ENCODE assay signal across 12 cellular contexts in genomic region chr20:41482647-41483552, GRCh38.
DNase-seq lines count a peak whose midpoint lies in the region; ATAC-seq, FAIRE-seq and TF ChIP-seq lines count a peak whose summit lies in the region.
"Had no signal": no experiment of that assay in that cellular context is flagged by ENCODE, and none has a peak within 500 bp of the region (broad histone marks: within the 10 kb centered on the region; RNA-seq: fewer than 3 reads in every experiment).

No MANE protein-coding gene starts in this region.

- no peak overlapping the region for H3K4me3 ChIP-seq in SK-N-MC
- H3K4me3 ChIP-seq in fibroblast of lung (replicated peaks in 1 of 4; ENCODE audit: control extremely low read depth in 1 of 4, insufficient read depth in 1 of 4, low read depth in 3 of 4, low read length in 4 of 4): no peak overlapping the region
- no peak overlapping the region for H3K4me3 ChIP-seq in skeletal muscle cell (ENCODE audit: low read depth, low read length)
- H3K4me3 ChIP-seq in HepG2 (replicated peaks in 1 of 3; ENCODE audit: insufficient read depth in 1 of 3, low read depth in 2 of 3, low read length in 3 of 3): no peak overlapping the region
- H3K4me3 ChIP-seq: cardiac muscle cell had no signal

- ATAC-seq in GM21515 (IDR thresholded peaks at IDR 0.05; ENCODE audit: unreplicated experiment): no peak
- ATAC-seq in HepG2: no peak

- POLR2A ChIA-PET in HepG2 (lab: Yijun Ruan, JAX): no interaction called here

- H3K4me1 ChIP-seq in fibroblast of lung (ENCODE audit: control insufficient read depth, extremely low read depth, insufficient read depth, low read length) (peaks cover 4% of the 10 kb centered on the region), HepG2 (ENCODE audit: insufficient read depth, low read length) (no peaks in the 10 kb centered on the region)

- H3K36me3 ChIP-seq in SK-N-MC (ENCODE audit: insufficient read depth, low read length) (peaks cover 78% of the 10 kb centered on the region), fibroblast of lung (ENCODE audit: control insufficient read depth, insufficient read depth, low read length) (no peaks in the 10 kb centered on the region), HepG2 (replicated peaks in 1 of 2; ENCODE audit: control insufficient read depth in 1 of 2, insufficient read depth in 2 of 2, low read length in 2 of 2) (peaks cover 17 to 78% of the 10 kb centered on the region in 2 experiments)

- H3K27ac ChIP-seq in SK-N-MC: 0 out of 2 replicates have a peak overlapping the region, but pooled peaks have one; percentile 16
- peak overlapping the region; percentile 57 for H3K27ac ChIP-seq in fibroblast of lung (ENCODE audit: insufficient read depth, low read length)
- no peak overlapping the region for H3K27ac ChIP-seq in HepG2 (ENCODE audit: extremely low read length, insufficient read depth, low read length)
- H3K27ac ChIP-seq: cardiac muscle cell had no signal

- no TSS peak for BruUV-seq in HepG2 (replicated peaks; lab: Mats Ljungman, UMichigan)

- no peak overlapping the region for H2AFZ ChIP-seq in fibroblast of lung (ENCODE audit: low read length)
- H2AFZ ChIP-seq in HepG2 (ENCODE audit: low read length): no peak overlapping the region

- no peak for FAIRE-seq in HepG2 (lab: Jason Lieb, UNC)

- TF ChIP-seq POLR2A in HepG2 (IDR thresholded peaks at IDR 0.05; ENCODE audit: insufficient read depth in 1 of 2, low read depth in 2 of 2, low read length in 2 of 2): no peak

- no peaks in the 10 kb centered on the region for H3K79me2 ChIP-seq in fibroblast of lung (ENCODE audit: control insufficient read depth, insufficient read depth, low read length)
- no peaks in the 10 kb centered on the region for H3K79me2 ChIP-seq in HepG2 (ENCODE audit: insufficient read depth, low read length)

- in situ Hi-C loops in HepG2 (cut with HindIII; ENCODE audit: extremely low pct_ligation_motif_present, low pct_unique_long_range_greater_than_20kb): no loop called here

- CTCF ChIA-PET in HepG2 (lab: Yijun Ruan, JAX; ENCODE audit: low intra/inter-chr PET ratio, low total read pairs): no interaction called here

- DNase-seq in GM04504 (ENCODE audit: low read depth): peak; percentile 77
- no peak for DNase-seq in SK-N-MC (ENCODE audit: low read depth, low spot score)
- peak; percentile 73 to 97 for DNase-seq in fibroblast of lung (ENCODE audit: low read depth in 2 of 2)
- peak; percentile 60 for DNase-seq in skeletal muscle cell (ENCODE audit: low read depth)
- DNase-seq in HepG2 (ENCODE audit: low spot score): no peak
- no peak for DNase-seq in stimulated activated CD4-positive, alpha-beta T cell treated with anti-CD3 and anti-CD28 coated beads, Interleukin-2, amount 100 ng/mL, for 24 hours
- DNase-seq: DND-41; foreskin melanocyte; NCI-H146; stimulated activated CD4-positive, alpha-beta T cell treated with anti-CD3 and anti-CD28 coated beads, Interleukin-4, amount 100 ng/mL, for 1 hour had no signal

- no peak for TF ChIP-seq EP300 in HepG2 (IDR thresholded peaks at IDR 0.05; ENCODE audit: low read depth in 2 of 2, low read length in 2 of 2)
- no peak for TF ChIP-seq EP300 in HepG2 (CRISPR knock-in tag; IDR thresholded peaks at IDR 0.05; ENCODE audit: borderline replicate concordance)

- H3K27me3 ChIP-seq in fibroblast of lung (ENCODE audit: control insufficient read depth, insufficient read depth, low read length): no peaks in the 10 kb centered on the region
- no peaks in the 10 kb centered on the region for H3K27me3 ChIP-seq in HepG2 (ENCODE audit: control insufficient read depth in 1 of 2, insufficient read depth in 2 of 2, low read length in 2 of 2)
- H3K27me3 ChIP-seq: cardiac muscle cell had no signal

- H3K4me2 ChIP-seq in fibroblast of lung (ENCODE audit: extremely low read depth, insufficient read depth, low read length): peak overlapping the region; percentile 4
- no peak overlapping the region for H3K4me2 ChIP-seq in HepG2 (ENCODE audit: low read depth, low read length)

- H4K20me1 ChIP-seq in fibroblast of lung (ENCODE audit: control insufficient read depth, extremely low read depth, insufficient read depth, low read length) (no peaks in the 10 kb centered on the region), HepG2 (ENCODE audit: insufficient read depth, low read length) (no peaks in the 10 kb centered on the region)

- H3K9me3 ChIP-seq in SK-N-MC (ENCODE audit: low read depth, low read length) (no peaks in the 10 kb centered on the region; the same call in 1 of the 2 replicates), fibroblast of lung (ENCODE audit: control insufficient read depth, insufficient read depth, low read depth, low read length) (no peaks in the 10 kb centered on the region), HepG2 (ENCODE audit: low read length) (no peaks in the 10 kb centered on the region)

- WGBS in HepG2 (ENCODE audit: low lambda C conversion rate): 96% methylated on average over 6 of the region's 6 CpGs

- TF ChIP-seq CTCF in fibroblast of lung (conservative IDR thresholded peaks at IDR 0.05 in 1 of 2, IDR thresholded peaks at IDR 0.05 in 1 of 2; ENCODE audit: low read depth in 1 of 2, low read length in 2 of 2) (no peak), HepG2 (CRISPR knock-in tag; IDR thresholded peaks at IDR 0.05) (no peak)

- TF ChIP-seq RAD21 in HepG2 (CRISPR knock-in tag; IDR thresholded peaks at IDR 0.05): no peak

- H3K9ac ChIP-seq in SK-N-MC (ENCODE audit: insufficient read length): no peak overlapping the region
- H3K9ac ChIP-seq in fibroblast of lung (ENCODE audit: insufficient read depth, low read length): no peak overlapping the region
- H3K9ac ChIP-seq in HepG2 (ENCODE audit: insufficient read depth, low read depth, low read length): no peak overlapping the region

- intact Hi-C loops in HepG2 (cut with micrococcal nuclease; ENCODE audit: unreplicated experiment): no loop called here

TF ChIP-seq in HepG2, 621 proteins besides CTCF, POLR2A, EP300 and RAD21:
- TF ChIP-seq TOPORS (CRISPR knock-in tag; IDR thresholded peaks at IDR 0.05) (no peak), ZNF670 (CRISPR knock-in tag; IDR thresholded peaks at IDR 0.05; ENCODE audit: borderline replicate concordance) (no peak), TCF7 (IDR thresholded peaks at IDR 0.05; ENCODE audit: low read depth) (no peak), ZSCAN30 (CRISPR knock-in tag; IDR thresholded peaks at IDR 0.05) (no peak), ZIK1 (CRISPR knock-in tag; IDR thresholded peaks at IDR 0.05; ENCODE audit: borderline replicate concordance, low read depth) (no peak), ZBTB37 (CRISPR knock-in tag; IDR thresholded peaks at IDR 0.05) (no peak), ZNF570 (CRISPR knock-in tag; IDR thresholded peaks at IDR 0.05; ENCODE audit: borderline replicate concordance) (no peak), MED1 (CRISPR knock-in tag; IDR thresholded peaks at IDR 0.05) (no peak), MIER3 (CRISPR knock-in tag; IDR thresholded peaks at IDR 0.05; ENCODE audit: borderline replicate concordance) (no peak), ZSCAN31 (CRISPR knock-in tag; IDR thresholded peaks at IDR 0.05; ENCODE audit: low read depth) (no peak), ZFAT (CRISPR knock-in tag; conservative IDR thresholded peaks at IDR 0.05) (no peak), RFX3 (CRISPR knock-in tag; IDR thresholded peaks at IDR 0.05) (no peak), TFDP1 (CRISPR knock-in tag; IDR thresholded peaks at IDR 0.05; ENCODE audit: borderline replicate concordance) (no peak), YEATS2 (CRISPR knock-in tag; IDR thresholded peaks at IDR 0.05; ENCODE audit: borderline replicate concordance) (no peak), TEAD2 (CRISPR knock-in tag; IDR thresholded peaks at IDR 0.05) (no peak), ARID2 (CRISPR knock-in tag; IDR thresholded peaks at IDR 0.05; ENCODE audit: borderline replicate concordance) (no peak)

Comparison
In these comparisons a context has a peak if more than half of its experiments do, and no peak if none do; other contexts are left out.
1. DNase-seq: peak in GM04504 (single experiment), fibroblast of lung (2 of 2) and skeletal muscle cell (single experiment); none in SK-N-MC (single experiment), HepG2 (single experiment) and stimulated activated CD4-positive, alpha-beta T cell treated with anti-CD3 and anti-CD28 coated beads, Interleukin-2, amount 100 ng/mL, for 24 hours (0 of 2).